Comparison of ENCODE assay signal across 17 cellular contexts in genomic region chr11:92834296-92835020, GRCh38.
"Had no signal": no experiment of that assay in that cellular context is flagged by ENCODE, and none has a peak within 500 bp of the region (broad histone marks: within the 10 kb centered on the region; RNA-seq: fewer than 3 reads in every experiment).

No MANE protein-coding gene starts in this region.

- H3K9me3 ChIP-seq: heart left ventricle, testis, tibial nerve, upper lobe of right lung, vagina had no signal

- H3K4me3 ChIP-seq: heart left ventricle, smooth muscle cell, testis, tibial nerve, upper lobe of right lung, vagina had no signal

- H3K4me3 Mint-ChIP-seq: effector memory CD8-positive, alpha-beta T cell; natural killer cell; neural crest cell; stimulated activated effector memory CD8-positive, alpha-beta T cell treated with anti-CD3 and anti-CD28 coated beads, Interleukin-12 subunit alpha, Interleukin-12 subunit beta, amount 100 ng/mL, for 72 hours; stimulated activated naive CD8-positive, alpha-beta T cell treated with anti-CD3 and anti-CD28 coated beads, Interleukin-15, amount 100 ng/mL, for 72 hours had no signal

- H3K36me3 Mint-ChIP-seq: natural killer cell; stimulated activated effector memory CD8-positive, alpha-beta T cell treated with anti-CD3 and anti-CD28 coated beads, Interleukin-12 subunit alpha, Interleukin-12 subunit beta, amount 100 ng/mL, for 72 hours had no signal

- ATAC-seq: effector memory CD8-positive, alpha-beta T cell; heart left ventricle; left lobe of liver; natural killer cell; right cardiac atrium; stimulated activated effector memory CD8-positive, alpha-beta T cell treated with anti-CD3 and anti-CD28 coated beads, Interleukin-12 subunit alpha, Interleukin-12 subunit beta, amount 100 ng/mL, for 72 hours; stimulated activated naive CD8-positive, alpha-beta T cell treated with anti-CD3 and anti-CD28 coated beads, Interleukin-15, amount 100 ng/mL, for 72 hours; upper lobe of right lung had no signal

- H3K4me1 Mint-ChIP-seq: stimulated activated effector memory CD8-positive, alpha-beta T cell treated with anti-CD3 and anti-CD28 coated beads, Interleukin-12 subunit alpha, Interleukin-12 subunit beta, amount 100 ng/mL, for 72 hours; stimulated activated naive CD8-positive, alpha-beta T cell treated with anti-CD3 and anti-CD28 coated beads, Interleukin-15, amount 100 ng/mL, for 72 hours had no signal

- FAIRE-seq: frontal cortex had no signal

- DNase-seq: effector memory CD8-positive, alpha-beta T cell; erythroblast; heart left ventricle; hippocampal formation; natural killer cell; right cardiac atrium; stimulated activated CD4-positive, alpha-beta T cell treated with anti-CD3 and anti-CD28 coated beads, Interleukin-2, amount 100 ng/mL, for 48 hours; stimulated activated naive CD8-positive, alpha-beta T cell treated with anti-CD3 and anti-CD28 coated beads, Interleukin-15, amount 100 ng/mL, for 72 hours; testis; upper lobe of right lung had no signal

- H3K27ac ChIP-seq: heart left ventricle, testis, tibial nerve, upper lobe of right lung, vagina had no signal

- H3K4me2 ChIP-seq: smooth muscle cell had no signal

- H3K36me3 ChIP-seq: heart left ventricle, tibial nerve, upper lobe of right lung, vagina had no signal

- H3K4me1 ChIP-seq: heart left ventricle, testis, tibial nerve, upper lobe of right lung, vagina had no signal

- H3K27me3 Mint-ChIP-seq: stimulated activated naive CD8-positive, alpha-beta T cell treated with anti-CD3 and anti-CD28 coated beads, Interleukin-15, amount 100 ng/mL, for 72 hours had no signal

- H3K27ac Mint-ChIP-seq: effector memory CD8-positive, alpha-beta T cell; natural killer cell; stimulated activated effector memory CD8-positive, alpha-beta T cell treated with anti-CD3 and anti-CD28 coated beads, Interleukin-12 subunit alpha, Interleukin-12 subunit beta, amount 100 ng/mL, for 72 hours; stimulated activated naive CD8-positive, alpha-beta T cell treated with anti-CD3 and anti-CD28 coated beads, Interleukin-15, amount 100 ng/mL, for 72 hours had no signal

- H3K27me3 ChIP-seq: testis, tibial nerve, upper lobe of right lung, vagina had no signal

- H3K9me3 Mint-ChIP-seq: natural killer cell; neural crest cell; stimulated activated naive CD8-positive, alpha-beta T cell treated with anti-CD3 and anti-CD28 coated beads, Interleukin-15, amount 100 ng/mL, for 72 hours had no signal
